In the genomic region with DNA sequence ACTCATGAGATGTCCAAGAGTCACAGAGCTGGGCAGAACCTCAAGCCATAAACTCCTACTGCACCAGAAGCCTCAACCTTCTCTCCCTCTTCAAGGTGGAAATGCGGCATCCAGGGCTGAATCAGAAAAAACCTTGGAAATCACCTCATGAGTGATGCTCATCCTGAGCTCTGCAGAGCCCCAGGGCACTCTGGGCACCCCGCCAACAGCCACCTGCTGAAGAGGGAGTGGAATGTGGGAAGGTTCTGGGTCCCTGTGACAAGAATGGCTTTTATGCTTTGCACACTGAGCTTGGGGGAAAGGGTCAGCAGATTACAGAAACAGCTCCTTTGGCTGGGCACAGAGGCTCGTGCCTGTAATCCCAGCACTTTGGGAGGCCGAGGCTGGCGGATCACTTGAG, we compare ENCODE assay signal across 9 cellular contexts. TPM values are rescaled to one million over a fixed set of nuclear protein-coding genes. Genes with fewer than 3 reads are reported as not detected.
DNase-seq lines count a peak whose midpoint lies in the region; ATAC-seq, FAIRE-seq and TF ChIP-seq lines count a peak whose summit lies in the region.
"Had no signal": no experiment of that assay in that cellular context is flagged by ENCODE, and none has a peak within 500 bp of the region (broad histone marks: within the 10 kb centered on the region; RNA-seq: fewer than 3 reads in every experiment).

No MANE protein-coding gene starts in this region.

- H3K79me2 ChIP-seq in MM.1S (ENCODE audit: low read length), result no peaks in the 10 kb centered on the region
- H3K79me2 ChIP-seq: hepatocyte had no signal

- H3K36me3 ChIP-seq in adipocyte (ENCODE audit: control insufficient read depth, insufficient read depth, low read length, severe bottlenecking), result peaks cover 33% of the 10 kb centered on the region
- H3K36me3 ChIP-seq in effector memory CD4-positive, alpha-beta T cell (ENCODE audit: control insufficient read depth, insufficient read depth, low read length), result peaks cover 3% of the 10 kb centered on the region
- no peaks in the 10 kb centered on the region for H3K36me3 ChIP-seq in MM.1S (replicated peaks; ENCODE audit: insufficient read depth, low read length)

- no peak for TF ChIP-seq CTCF in MM.1S (IDR thresholded peaks at IDR 0.05; ENCODE audit: low read length)

- H3K4me3 ChIP-seq in adipocyte (ENCODE audit: low read length) (no peak overlapping the region), MM.1S (ENCODE audit: low read length) (no peak overlapping the region)
- H3K4me3 ChIP-seq in effector memory CD4-positive, alpha-beta T cell (ENCODE audit: insufficient read depth, low read depth, low read length, poor library complexity, severe bottlenecking), result no peak overlapping the region
- H3K4me3 ChIP-seq: hepatocyte had no signal

- peaks cover 2% of the 10 kb centered on the region for H3K4me1 ChIP-seq in adipocyte (ENCODE audit: control insufficient read depth, insufficient read depth, low read length)
- no peaks in the 10 kb centered on the region for H3K4me1 ChIP-seq in effector memory CD4-positive, alpha-beta T cell (ENCODE audit: control insufficient read depth, insufficient read depth, low read length, poor library complexity, severe bottlenecking)
- H3K4me1 ChIP-seq in MM.1S (ENCODE audit: low read length), result no peaks in the 10 kb centered on the region

- H3K27me3 ChIP-seq in adipocyte (replicated peaks; ENCODE audit: control insufficient read depth, insufficient read depth, low read length), result no peaks in the 10 kb centered on the region
- no peaks in the 10 kb centered on the region for H3K27me3 ChIP-seq in effector memory CD4-positive, alpha-beta T cell (replicated peaks; ENCODE audit: control insufficient read depth, insufficient read depth, low read length, poor library complexity, severe bottlenecking)
- H3K27me3 ChIP-seq in MM.1S (replicated peaks; ENCODE audit: insufficient read depth, low read length), result no peaks in the 10 kb centered on the region
- H3K27me3 ChIP-seq: hepatocyte had no signal

- intact Hi-C loops in sciatic nerve (cut with DNase I), result no loop called here

- DNase-seq in H54 (ENCODE audit: insufficient read length, low spot score) (peak; percentile 93), NCI-H2081 treated with DMSO at 0.1 percent for 48 hours (lab: John Stamatoyannopoulos, UW) (peak; percentile 10), adipocyte (ENCODE audit: low read depth) (peak; percentile 8), sciatic nerve (ENCODE audit: low spot score) (peak; percentile 66), MM.1S (no peak)
- DNase-seq in effector memory CD4-positive, alpha-beta T cell, result no peak
- DNase-seq: activated effector memory CD4-positive, alpha-beta T cell treated with anti-CD3 and anti-CD28 coated beads, Interleukin-2, amount 50 U/mL, for 16 hours had no signal

- no peak overlapping the region for H3K9ac ChIP-seq in adipocyte (ENCODE audit: low read length)
- no peak overlapping the region for H3K9ac ChIP-seq in MM.1S (ENCODE audit: low read length)

- no peak for FAIRE-seq in H54 (lab: Jason Lieb, UNC)

- no peak overlapping the region for H3K27ac ChIP-seq in effector memory CD4-positive, alpha-beta T cell (ENCODE audit: insufficient read depth, low read length, poor library complexity, severe bottlenecking)
- no peak overlapping the region for H3K27ac ChIP-seq in MM.1S (ENCODE audit: low read length)
- H3K27ac ChIP-seq: hepatocyte had no signal

- no peak overlapping the region for H2AFZ ChIP-seq in MM.1S (ENCODE audit: low read length)
- H2AFZ ChIP-seq: hepatocyte had no signal

- ATAC-seq in sciatic nerve, result no peak
- no peak for ATAC-seq in GM19035 (IDR thresholded peaks at IDR 0.05; ENCODE audit: unreplicated experiment)

- H3K4me2 ChIP-seq in MM.1S (ENCODE audit: low read depth, low read length), result no peak overlapping the region
- H3K4me2 ChIP-seq: hepatocyte had no signal

- H3K9me2 ChIP-seq in MM.1S (replicated peaks; ENCODE audit: insufficient read depth, low read length), result no peaks in the 10 kb centered on the region

- H4K20me1 ChIP-seq in MM.1S (ENCODE audit: insufficient read depth, low read length), result no peaks in the 10 kb centered on the region

- H3K9me3 ChIP-seq in adipocyte (ENCODE audit: control insufficient read depth, low read length) (no peaks in the 10 kb centered on the region), MM.1S (replicated peaks; ENCODE audit: insufficient read depth, low read length) (no peaks in the 10 kb centered on the region)
- no peaks in the 10 kb centered on the region for H3K9me3 ChIP-seq in effector memory CD4-positive, alpha-beta T cell (ENCODE audit: control insufficient read depth, low read length)

- no peak for TF ChIP-seq POLR2A in H54 (IDR thresholded peaks at IDR 0.05; ENCODE audit: low read depth, low read length)

- H3F3A ChIP-seq in MM.1S (ENCODE audit: insufficient read depth, low read length), result no peaks in the 10 kb centered on the region

RNA-seq across cellular contexts. Expression of a gene that starts 18.8 kb away (rescaled TPM):
- total RNA-seq in sciatic nerve, result 11.5 TPM

RNA-seq across cellular contexts. Expression of a gene that starts 18.8 kb away (rescaled TPM):
- 12.9 TPM for total RNA-seq in sciatic nerve

RNA-seq across cellular contexts. Expression of a gene that starts 28.1 kb away (rescaled TPM):
- 42.1 TPM for total RNA-seq in sciatic nerve

RNA-seq across cellular contexts. Expression of a gene that starts 53.4 kb away (rescaled TPM):
- total RNA-seq in sciatic nerve, result 25.9 TPM

Comparison
In these comparisons a context has a peak if more than half of its experiments do, and no peak if none do; other contexts are left out.
1. DNase-seq: peak in H54 (single experiment), NCI-H2081 treated with DMSO at 0.1 percent for 48 hours (single experiment), adipocyte (single experiment) and sciatic nerve (single experiment); none in effector memory CD4-positive, alpha-beta T cell (0 of 3) and MM.1S (single experiment).